ENCODE assay signal across 3 cellular contexts in genomic region chr7:146000882-146001281, GRCh38.
TF ChIP-seq lines count a peak whose summit lies in the region.

No MANE protein-coding gene starts in this region.

TF ChIP-seq in A549, 52 proteins besides CTCF, POLR2A, EP300 and RAD21 (continued from another document):
- peak; percentile 21 for TF ChIP-seq MAFK (IDR thresholded peaks at IDR 0.05; ENCODE audit: partially characterized antibody)
- TF ChIP-seq ZFP36 (IDR thresholded peaks at IDR 0.05; ENCODE audit: borderline replicate concordance, partially characterized antibody), result no peak
- no peak for TF ChIP-seq EHMT2 (IDR thresholded peaks at IDR 0.05; ENCODE audit: low read depth)

TF ChIP-seq in IMR-90, 13 proteins besides CTCF, POLR2A, EP300 and RAD21 (continued from another document):
- TF ChIP-seq MAFK (IDR thresholded peaks at IDR 0.05; ENCODE audit: low read depth, low read length), result peak; percentile 27; the same call in 1 of the 2 replicates

TF ChIP-seq in K562, 482 proteins besides CTCF, POLR2A, EP300 and RAD21 (continued from another document):
- no peak for TF ChIP-seq SRSF9 (IDR thresholded peaks at IDR 0.05; ENCODE audit: borderline replicate concordance, low read depth, low read length)
- TF ChIP-seq MTA2 (IDR thresholded peaks at IDR 0.05; ENCODE audit: low read depth), result no peak
- TF ChIP-seq ADNP (tag; IDR thresholded peaks at IDR 0.05), result no peak
- no peak for TF ChIP-seq CEBPB (tag; IDR thresholded peaks at IDR 0.05)
- TF ChIP-seq ZBTB12 (CRISPR knock-in tag; IDR thresholded peaks at IDR 0.05), result no peak
- no peak for TF ChIP-seq SUPT5H (IDR thresholded peaks at IDR 0.05)
- no peak for TF ChIP-seq HBP1 (CRISPR knock-in tag; IDR thresholded peaks at IDR 0.05)
- no peak for TF ChIP-seq PML (IDR thresholded peaks at IDR 0.05; ENCODE audit: low read length)
- no peak for TF ChIP-seq NR3C1 (CRISPR knock-in tag; IDR thresholded peaks at IDR 0.05)
- no peak for TF ChIP-seq SRSF1 (IDR thresholded peaks at IDR 0.05; ENCODE audit: low read depth, low read length)
- no peak for TF ChIP-seq HDAC1 (IDR thresholded peaks at IDR 0.05)
- TF ChIP-seq HNRNPK (IDR thresholded peaks at IDR 0.05; ENCODE audit: low read depth, low read length, poor library complexity, severe bottlenecking), result no peak
- peak; percentile 49 for TF ChIP-seq MAFF (IDR thresholded peaks at IDR 0.05; ENCODE audit: low read length)
- TF ChIP-seq MAFK (IDR thresholded peaks at IDR 0.05; ENCODE audit: low read length), result 0 out of 2 replicates have a peak, but pooled peaks have one; percentile 39
- peak; percentile 76 for TF ChIP-seq ZNF316 (IDR thresholded peaks at IDR 0.05)
- TF ChIP-seq KDM1A (IDR thresholded peaks at IDR 0.05), result no peak
- TF ChIP-seq C11orf30 (IDR thresholded peaks at IDR 0.05; ENCODE audit: low read depth), result peak; percentile 59
- no peak for TF ChIP-seq FOXP4 (CRISPR knock-in tag; IDR thresholded peaks at IDR 0.05; ENCODE audit: borderline replicate concordance)
- no peak for TF ChIP-seq TCF7L2 (IDR thresholded peaks at IDR 0.05; ENCODE audit: low read depth, low read length)
- TF ChIP-seq CHD7 (IDR thresholded peaks at IDR 0.05; ENCODE audit: low read depth, low read length), result no peak
- TF ChIP-seq NCOR1 (IDR thresholded peaks at IDR 0.05), result no peak
- no peak for TF ChIP-seq BCOR (IDR thresholded peaks at IDR 0.05)
- no peak for TF ChIP-seq ZNF212 (CRISPR knock-in tag; IDR thresholded peaks at IDR 0.05)
